ENCODE assay signal across 1 cellular context in the genomic region with DNA sequence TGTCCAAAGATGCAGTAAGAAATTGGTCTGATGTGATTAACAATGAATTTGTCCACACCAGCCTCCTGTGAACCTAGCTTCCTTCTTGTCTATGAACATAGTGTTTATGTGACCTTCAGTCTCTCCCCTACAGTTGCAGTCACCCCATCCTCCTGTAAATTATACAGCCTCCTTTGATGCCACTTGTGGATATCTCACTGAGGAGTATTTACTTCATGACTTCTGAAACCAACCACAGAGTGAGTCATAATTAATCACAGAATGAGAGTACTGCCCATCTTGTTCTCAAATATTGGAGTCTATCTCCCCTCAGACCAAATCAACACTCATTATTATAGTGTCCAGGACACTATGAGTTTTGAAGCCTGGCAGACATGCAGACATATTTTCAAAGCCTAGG.
TF ChIP-seq lines count a peak whose summit lies in the region.

No MANE protein-coding gene starts in this region.

TF ChIP-seq in GM23338, 12 proteins besides CTCF, POLR2A, EP300 and RAD21:
- TF ChIP-seq ZNF462 (CRISPR knock-in tag; IDR thresholded peaks at IDR 0.05), result no peak
- TF ChIP-seq EZH2phosphoT487 (IDR thresholded peaks at IDR 0.05; ENCODE audit: unreplicated experiment), result no peak
- no peak for TF ChIP-seq NANOG (IDR thresholded peaks at IDR 0.05; ENCODE audit: borderline replicate concordance)
- no peak for TF ChIP-seq CREB1 (CRISPR knock-in tag; IDR thresholded peaks at IDR 0.05; ENCODE audit: low read depth)
- TF ChIP-seq, protein P1, sequence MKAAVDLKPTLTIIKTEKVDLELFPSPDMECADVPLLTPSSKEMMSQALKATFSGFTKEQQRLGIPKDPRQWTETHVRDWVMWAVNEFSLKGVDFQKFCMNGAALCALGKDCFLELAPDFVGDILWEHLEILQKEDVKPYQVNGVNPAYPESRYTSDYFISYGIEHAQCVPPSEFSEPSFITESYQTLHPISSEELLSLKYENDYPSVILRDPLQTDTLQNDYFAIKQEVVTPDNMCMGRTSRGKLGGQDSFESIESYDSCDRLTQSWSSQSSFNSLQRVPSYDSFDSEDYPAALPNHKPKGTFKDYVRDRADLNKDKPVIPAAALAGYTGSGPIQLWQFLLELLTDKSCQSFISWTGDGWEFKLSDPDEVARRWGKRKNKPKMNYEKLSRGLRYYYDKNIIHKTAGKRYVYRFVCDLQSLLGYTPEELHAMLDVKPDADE (IDR thresholded peaks at IDR 0.05), result no peak
- TF ChIP-seq ZNF331 (CRISPR knock-in tag; IDR thresholded peaks at IDR 0.05; ENCODE audit: low read depth), result no peak
- TF ChIP-seq POLR2AphosphoS5 (IDR thresholded peaks at IDR 0.05; ENCODE audit: low read depth), result no peak
- TF ChIP-seq JUNB (IDR thresholded peaks at IDR 0.05; ENCODE audit: unreplicated experiment), result no peak
- no peak for TF ChIP-seq ZNF114 (CRISPR knock-in tag; IDR thresholded peaks at IDR 0.05)
- TF ChIP-seq EZH2 (IDR thresholded peaks at IDR 0.05; ENCODE audit: low read depth, unreplicated experiment), result no peak
- no peak for TF ChIP-seq STAT1 (IDR thresholded peaks at IDR 0.05; ENCODE audit: unreplicated experiment)
- no peak for TF ChIP-seq REST (IDR thresholded peaks at IDR 0.05; ENCODE audit: unreplicated experiment)
